In the genomic region with DNA sequence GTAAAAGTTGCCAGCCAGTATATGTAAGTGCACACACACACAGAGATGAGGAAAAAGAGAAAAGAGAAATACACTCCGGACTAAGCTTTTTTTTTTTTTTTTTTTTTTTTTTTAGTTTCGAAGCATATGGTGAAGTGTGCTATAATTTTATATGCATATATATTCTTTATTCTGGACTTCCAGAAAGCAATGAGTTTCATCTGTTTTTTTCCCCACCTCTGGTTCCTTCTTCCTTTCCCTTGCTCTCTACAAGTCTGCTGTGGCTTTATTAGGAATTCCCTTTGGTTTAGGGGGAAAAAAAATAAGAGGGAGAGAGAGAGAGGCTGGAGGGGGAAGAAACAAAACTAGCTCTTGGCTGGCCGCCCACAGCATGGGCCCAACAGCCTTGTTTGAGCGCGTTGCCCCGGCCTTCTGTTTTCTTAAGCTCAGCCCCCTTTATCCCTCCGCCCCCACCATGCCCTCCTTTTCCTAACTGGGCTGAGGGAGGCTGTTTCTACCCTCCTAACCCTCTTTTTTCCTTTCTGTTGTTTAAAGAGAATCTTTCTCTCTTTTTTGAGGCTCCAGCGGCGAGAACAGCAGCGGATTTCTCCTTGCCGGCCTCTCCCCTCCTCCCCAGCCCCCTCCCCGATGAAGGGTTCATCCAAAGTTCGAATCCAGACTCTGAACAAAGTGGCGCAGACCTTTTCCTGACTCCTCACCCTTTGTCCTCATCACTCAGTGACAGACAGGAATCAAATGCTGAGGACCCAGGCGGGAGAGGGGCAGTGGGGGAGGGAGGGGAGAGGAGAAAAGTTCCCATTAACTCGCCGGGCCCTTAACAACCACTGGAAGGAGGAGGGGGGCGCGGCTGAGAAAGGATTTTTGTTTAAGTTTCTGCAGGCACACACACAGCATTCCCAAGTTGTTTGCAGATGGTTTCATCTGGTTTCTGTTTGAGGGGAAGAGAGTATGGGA, we compare ENCODE assay signal across 9 cellular contexts. TPM values are rescaled to one million over a fixed set of nuclear protein-coding genes. Genes with fewer than 3 reads are reported as not detected.
A peak's percentile ranks its signal among the peaks of the same experiment; 100 is the strongest.
DNase-seq lines count a peak whose midpoint lies in the region; ATAC-seq, FAIRE-seq and TF ChIP-seq lines count a peak whose summit lies in the region.
"Had no signal": no experiment of that assay in that cellular context is flagged by ENCODE, and none has a peak within 500 bp of the region (broad histone marks: within the 10 kb centered on the region; RNA-seq: fewer than 3 reads in every experiment).

No MANE protein-coding gene starts in this region.

- intact Hi-C loops in Caco-2 (cut with micrococcal nuclease; ENCODE audit: unreplicated experiment) (loop anchor here (1.0 to 2.0 kb wide), 8 partner anchors 9 to 199 kb away; partner anchors contain the start of gene PBX1), pancreas (cut with DNase I) (no loop called here)
- intact Hi-C loops in CD4-positive, alpha-beta memory T cell (cut with micrococcal nuclease) = no loop called here

- H3K27me3 Mint-ChIP-seq in Caco-2 (ENCODE audit: insufficient read depth, unreplicated experiment) = no peaks in the 10 kb centered on the region
- peaks cover 0 to 5% of the 10 kb centered on the region in 2 donors for H3K27me3 Mint-ChIP-seq in CD4-positive, alpha-beta memory T cell

- H3K4me3 Mint-ChIP-seq in Caco-2 (ENCODE audit: unreplicated experiment) = peak overlapping the region; percentile 73
- no peak overlapping the region for H3K4me3 Mint-ChIP-seq in CD4-positive, alpha-beta memory T cell

- TF ChIP-seq CTCF in Caco-2 (IDR thresholded peaks at IDR 0.05; ENCODE audit: insufficient read depth in 1 of 2, low read depth in 1 of 2, low read length in 1 of 2, severe bottlenecking in 1 of 2, unreplicated experiment in 1 of 2) (no peak), foreskin fibroblast (IDR thresholded peaks at IDR 0.05; ENCODE audit: low read depth, low read length) (no peak), pancreas (IDR thresholded peaks at IDR 0.05) (no peak)

- H3K4me1 Mint-ChIP-seq in Caco-2 (ENCODE audit: low read depth, unreplicated experiment) = peaks cover 71% of the 10 kb centered on the region
- no peaks in the 10 kb centered on the region for H3K4me1 Mint-ChIP-seq in CD4-positive, alpha-beta memory T cell

- H3K27me3 ChIP-seq in Caco-2 (replicated peaks; ENCODE audit: control insufficient read depth, insufficient read depth, low read length) (no peaks in the 10 kb centered on the region), pancreas (no peaks in the 10 kb centered on the region)
- no peaks in the 10 kb centered on the region for H3K27me3 ChIP-seq in CD4-positive, alpha-beta memory T cell (ENCODE audit: insufficient read depth, low read length)

- H3K4me3 ChIP-seq in Caco-2 (ENCODE audit: low read depth, low read length) = peak overlapping the region; percentile 32
- peak overlapping the region; percentile 29 to 51 for H3K4me3 ChIP-seq in foreskin fibroblast (ENCODE audit: low read depth in 1 of 2, low read length in 2 of 2)
- H3K4me3 ChIP-seq in pancreas = no peak overlapping the region
- no peak overlapping the region for H3K4me3 ChIP-seq in CD4-positive, alpha-beta memory T cell (ENCODE audit: low read length in 2 of 2)

- BruUV-seq in Caco-2 (replicated peaks; lab: Mats Ljungman, UMichigan) = no TSS peak

- peak overlapping the region; percentile 97 for H3K27ac Mint-ChIP-seq in Caco-2 (ENCODE audit: unreplicated experiment)
- H3K27ac Mint-ChIP-seq in CD4-positive, alpha-beta memory T cell = no peak overlapping the region

- 57 to 58% methylated on average over 19 of the region's 19 CpGs for WGBS in pancreas, 2 donors

- H3K9me3 ChIP-seq in Caco-2 (no peaks in the 10 kb centered on the region), pancreas (no peaks in the 10 kb centered on the region)
- H3K9me3 ChIP-seq in CD4-positive, alpha-beta memory T cell (ENCODE audit: control insufficient read depth in 1 of 2, low read length in 2 of 2) = no peaks in the 10 kb centered on the region

- DNase-seq in Caco-2 (peak; percentile 91 to 95), NCI-H510A treated with DMSO at 0.1 percent for 48 hours (lab: John Stamatoyannopoulos, UW) (peak; percentile 34), foreskin fibroblast (peak; percentile 46 to 80), pancreas (peak in 1 of 6 donors; percentile 51), T-helper 9 cell (no peak)
- no peak for DNase-seq in CD4-positive, alpha-beta memory T cell

- FAIRE-seq in pancreas (lab: Jason Lieb, UNC) = no peak

- peak overlapping the region in 2 of 4 donors; percentile 45 to 59 for H3K27ac ChIP-seq in pancreas
- no peak overlapping the region for H3K27ac ChIP-seq in CD4-positive, alpha-beta memory T cell (ENCODE audit: low read depth, low read length)
- H3K27ac ChIP-seq: epithelial cell of prostate had no signal

- POLR2A ChIA-PET in Caco-2 (lab: Charles Lee) = interaction anchor here (0.6 to 1.3 kb wide), 3 partner anchors 13 to 30 kb away, joined by 3 to 15 read pairs (median 10); partner anchors contain the start of gene PBX1
- POLR2A ChIA-PET in CD4-positive, alpha-beta memory T cell (lab: Charles Lee; ENCODE audit: partially characterized antibody) = no interaction called here

- CTCF ChIA-PET in Caco-2 (lab: Charles Lee) = interaction anchor here (0.5 to 0.8 kb wide), 2 partner anchors 30 to 31 kb away, joined by 4 read pairs; partner anchors contain the start of gene PBX1
- CTCF ChIA-PET in CD4-positive, alpha-beta memory T cell (lab: Charles Lee; ENCODE audit: partially characterized antibody) = no interaction called here

- peak in 3 of 4 donors; percentile 23 to 36 (median 31) for ATAC-seq in pancreas
- no peak for ATAC-seq in HG03095 (IDR thresholded peaks at IDR 0.05; ENCODE audit: unreplicated experiment)
- no peak for ATAC-seq in HG02763 (IDR thresholded peaks at IDR 0.05; ENCODE audit: unreplicated experiment)

- H3K36me3 ChIP-seq in Caco-2 (ENCODE audit: control insufficient read depth, insufficient read depth, low read length) = peaks cover 1% of the 10 kb centered on the region; the same call in 1 of the 2 replicates
- peaks cover 0 to 13% (median 2%) of the 10 kb centered on the region in 3 donors for H3K36me3 ChIP-seq in pancreas
- no peaks in the 10 kb centered on the region for H3K36me3 ChIP-seq in CD4-positive, alpha-beta memory T cell (ENCODE audit: insufficient read depth, low read length)

- peaks cover 52% of the 10 kb centered on the region for H3K4me1 ChIP-seq in Caco-2
- H3K4me1 ChIP-seq in pancreas = peaks cover 11 to 41% (median 28%) of the 10 kb centered on the region in 3 donors
- no peaks in the 10 kb centered on the region for H3K4me1 ChIP-seq in CD4-positive, alpha-beta memory T cell (ENCODE audit: insufficient read depth, low read length)

- no peaks in the 10 kb centered on the region for H3K9me3 Mint-ChIP-seq in Caco-2 (ENCODE audit: unreplicated experiment)
- peaks cover 0 to 4% (median under 1%) of the 10 kb centered on the region in 8 donors for H3K9me3 Mint-ChIP-seq in CD4-positive, alpha-beta memory T cell

- peaks cover 33% of the 10 kb centered on the region for H3K36me3 Mint-ChIP-seq in Caco-2 (ENCODE audit: insufficient read depth, unreplicated experiment)
- no peaks in the 10 kb centered on the region for H3K36me3 Mint-ChIP-seq in CD4-positive, alpha-beta memory T cell

RNA-seq across cellular contexts. Expression of gene PBX1, which starts 29.7 kb away (rescaled TPM):
- total RNA-seq in Caco-2 (2022) = 101 and 103 TPM in 2 replicates
- total RNA-seq in pancreas = 100 to 1,000 TPM in 2 of 6 donors, 10 to 100 TPM in 4; 74.1 to 113 (median 94.3) TPM
- 10 to 100 TPM; 17.3 to 21.7 TPM for polyA plus RNA-seq in pancreas
- total RNA-seq in CD4-positive, alpha-beta memory T cell = under 1 TPM; 0.53 to 0.70 TPM
- polyA plus RNA-seq in CD4-positive, alpha-beta memory T cell = under 1 TPM in 1 of 2 donors, not detected in 1; 0.06 TPM

Comparison
In these comparisons a context has a peak if more than half of its experiments do, and no peak if none do; other contexts are left out.
1. DNase-seq: peak in Caco-2 (2 of 2), NCI-H510A treated with DMSO at 0.1 percent for 48 hours (single experiment) and foreskin fibroblast (2 of 2); none in T-helper 9 cell (single experiment) and CD4-positive, alpha-beta memory T cell (0 of 5).
2. H3K4me3 ChIP-seq: peak in Caco-2 (single experiment) and foreskin fibroblast (2 of 2); none in pancreas (0 of 4) and CD4-positive, alpha-beta memory T cell (0 of 2).
3. ATAC-seq: peak in pancreas (3 of 4); none in HG03095 (single experiment) and HG02763 (single experiment).
4. RNA of gene PBX1, which starts 29.7 kb away (total RNA-seq): 101 to 103 TPM in Caco-2 and 74.1 to 113 TPM in pancreas; 0.53 to 0.70 TPM in CD4-positive, alpha-beta memory T cell; every median in the first group is over 10 times any median in the second.